ENCODE assay signal across 27 cellular contexts in the genomic region with DNA sequence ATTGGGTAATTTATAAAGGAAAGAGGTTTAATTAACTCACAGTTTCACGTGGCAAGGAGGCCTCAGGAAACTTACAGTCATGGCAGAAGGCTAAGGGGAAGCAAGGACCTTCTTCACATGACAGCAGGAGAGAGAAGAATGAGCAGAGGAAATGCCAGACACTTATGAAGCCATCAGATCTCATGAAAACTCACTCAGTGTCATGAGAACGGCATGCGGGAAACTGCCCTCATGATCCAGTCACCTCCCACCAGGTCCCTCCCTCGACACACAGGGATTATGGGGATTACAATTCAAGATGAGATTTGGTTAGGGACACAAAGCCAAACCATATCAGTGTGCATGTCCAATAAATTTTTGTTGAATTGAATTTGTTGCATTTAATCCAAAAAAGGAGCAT. TPM values are rescaled to one million over a fixed set of nuclear protein-coding genes. Genes with fewer than 3 reads are reported as not detected.
"Had no signal": no experiment of that assay in that cellular context is flagged by ENCODE, and none has a peak within 500 bp of the region (broad histone marks: within the 10 kb centered on the region; RNA-seq: fewer than 3 reads in every experiment).

No MANE protein-coding gene starts in this region.

- DNase-seq: activated CD4-positive, alpha-beta T cell treated with anti-CD3 and anti-CD28 coated beads for 4 hours; activated CD8-positive, alpha-beta memory T cell treated with anti-CD3 and anti-CD28 coated beads, Interleukin-2, amount 50 U/mL, for 48 hours; activated CD8-positive, alpha-beta T cell treated with anti-CD3 and anti-CD28 coated beads, Interleukin-2, amount 10 ng/mL, durations not matched to agents 7 days and 5 days; activated effector memory CD4-positive, alpha-beta T cell treated with anti-CD3 and anti-CD28 coated beads, Interleukin-2, amount 50 U/mL, for 16 hours; activated naive CD4-positive, alpha-beta T cell treated with anti-CD3 and anti-CD28 coated beads for 36 hours; activated T-cell treated with anti-CD3 and anti-CD28 coated beads, Interleukin-2, amount 50 U/mL, for 1 hour; amygdala; Kasumi-1; KBM-7; NCI-H1048; NCI-H1417; NCI-H1930; NCI-H2171; NCI-H2227 treated with DMSO at 0.1 percent for 48 hours; NCI-H446 treated with DMSO at 0.1 percent for 48 hours; NCI-H524 treated with DMSO at 0.1 percent for 48 hours; NCI-H748 treated with DMSO at 0.1 percent for 48 hours; RPMI8226; T-helper 1 cell; WERI-Rb-1 had no signal

- H3K36me3 ChIP-seq: cardiac muscle cell, WERI-Rb-1 had no signal

- H3K4me3 Mint-ChIP-seq: activated CD8-positive, alpha-beta T cell treated with anti-CD3 and anti-CD28 coated beads, Interleukin-2, amount 10 ng/mL, durations not matched to agents 7 days and 5 days; activated naive CD4-positive, alpha-beta T cell treated with anti-CD3 and anti-CD28 coated beads for 36 hours; activated naive CD8-positive, alpha-beta T cell; brain had no signal

- H3K27me3 ChIP-seq: cardiac muscle cell had no signal

- H3K9me3 Mint-ChIP-seq: activated naive CD4-positive, alpha-beta T cell treated with anti-CD3 and anti-CD28 coated beads for 36 hours; brain had no signal

- H3K27ac Mint-ChIP-seq: activated CD8-positive, alpha-beta T cell treated with anti-CD3 and anti-CD28 coated beads, Interleukin-2, amount 10 ng/mL, durations not matched to agents 7 days and 5 days; activated naive CD4-positive, alpha-beta T cell treated with anti-CD3 and anti-CD28 coated beads for 36 hours; activated naive CD8-positive, alpha-beta T cell; brain had no signal

- H3K36me3 Mint-ChIP-seq: activated naive CD8-positive, alpha-beta T cell; brain had no signal

- H3K4me3 ChIP-seq: cardiac muscle cell, SK-N-MC had no signal

- H3K27ac ChIP-seq: cardiac muscle cell, SK-N-MC, WERI-Rb-1 had no signal

RNA-seq across cellular contexts. Expression of a gene that starts 52.0 kb away (rescaled TPM):
- total RNA-seq: activated CD8-positive, alpha-beta T cell treated with anti-CD3 and anti-CD28 coated beads, Interleukin-2, amount 10 ng/mL, durations not matched to agents 7 days and 5 days; activated naive CD4-positive, alpha-beta T cell treated with anti-CD3 and anti-CD28 coated beads for 36 hours; astrocyte; cardiac muscle cell; OCI-LY7; T-helper 2 cell treated with Interferon-gamma antibody and Interleukin-4, amounts not matched to agents 100 ng/mL and 5 ng/mL, for 36 hours had no signal
- polyA plus RNA-seq: cardiac muscle cell had no signal
